ENCODE assay signal across 1 cellular context in the genomic region with DNA sequence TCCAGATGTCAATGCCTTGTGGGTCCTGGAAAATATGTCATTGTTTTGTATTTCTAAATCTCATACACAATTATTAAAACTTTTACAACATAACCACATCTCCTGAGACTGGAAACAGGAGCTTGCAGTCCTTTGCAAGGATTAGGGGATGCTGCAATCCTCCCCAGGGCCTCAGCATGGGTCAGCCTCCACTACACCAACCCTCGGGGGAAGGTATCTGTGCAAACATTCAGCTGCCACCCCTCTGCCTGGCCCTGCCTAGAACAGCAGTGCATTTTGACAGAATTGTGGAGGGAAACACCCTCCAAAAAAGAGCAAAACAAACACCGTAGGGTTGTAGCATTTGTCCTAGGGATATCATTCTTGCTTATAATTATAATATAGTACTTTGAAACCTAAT.
A peak's percentile ranks its signal among the peaks of the same experiment; 100 is the strongest.
TF ChIP-seq lines count a peak whose summit lies in the region.

No MANE protein-coding gene starts in this region.

TF ChIP-seq in HepG2, 621 proteins besides CTCF, POLR2A, EP300 and RAD21 (continued from another document):
- 0 out of 2 replicates have a peak, but pooled peaks have one; percentile 4 for TF ChIP-seq CEBPG (CRISPR knock-in tag; IDR thresholded peaks at IDR 0.05)
- no peak for TF ChIP-seq ZFP36L2 (CRISPR knock-in tag; IDR thresholded peaks at IDR 0.05)
